Comparison of ENCODE assay signal across 12 cellular contexts in genomic region chr11:79092791-79093313, GRCh38.
DNase-seq lines count a peak whose midpoint lies in the region; ATAC-seq and TF ChIP-seq lines count a peak whose summit lies in the region.
"Had no signal": no experiment of that assay in that cellular context is flagged by ENCODE, and none has a peak within 500 bp of the region (broad histone marks: within the 10 kb centered on the region; RNA-seq: fewer than 3 reads in every experiment).

No MANE protein-coding gene starts in this region.

- no peaks in the 10 kb centered on the region for H3K9me3 Mint-ChIP-seq in activated CD8-positive, alpha-beta memory T cell treated with anti-CD3 and anti-CD28 coated beads, Interleukin-2, amount 10 ng/mL, durations not matched to agents 7 days and 5 days (ENCODE audit: low read depth)
- H3K9me3 Mint-ChIP-seq: IgD-negative memory B cell had no signal

- BruUV-seq in IMR-90 (replicated peaks; lab: Mats Ljungman, UMichigan), result no TSS peak

- TF ChIP-seq RAD21 in IMR-90 (IDR thresholded peaks at IDR 0.05; ENCODE audit: low read length), result no peak

- H4K20me1 ChIP-seq in IMR-90 (ENCODE audit: insufficient read depth, low read length), result peaks cover 7% of the 10 kb centered on the region; the same call in 1 of the 2 replicates

- no peaks in the 10 kb centered on the region for H3K79me1 ChIP-seq in IMR-90 (ENCODE audit: low read depth in 1 of 2, low read length in 2 of 2)

- peak overlapping the region; percentile 90 for H2AFZ ChIP-seq in IMR-90 (replicated peaks; ENCODE audit: low read length, poor library complexity)

- H2BK15ac ChIP-seq in IMR-90 (ENCODE audit: low read depth, low read length), result 0 out of 3 replicates have a peak overlapping the region, but pooled peaks have one; percentile 45

- CTCF ChIA-PET in IMR-90 (lab: Yijun Ruan, JAX), result interaction anchor here (0.6 kb wide), 1 partner anchor 8 kb away, joined by 3 read pairs; no protein-coding TSS in a partner anchor
- CTCF ChIA-PET in activated CD8-positive, alpha-beta memory T cell treated with anti-CD3 and anti-CD28 coated beads, Interleukin-2, amount 10 ng/mL, durations not matched to agents 7 days and 5 days (lab: Charles Lee), result no interaction called here

- dilution Hi-C loops in IMR-90 (cut with HindIII; ENCODE audit: low sequenced_read_pairs, unreplicated experiment), result no loop called here

- H3K9ac ChIP-seq in IMR-90 (ENCODE audit: low read depth, low read length), result no peak overlapping the region

- intact Hi-C loops in IMR-90 (cut with micrococcal nuclease), result loop anchor here (2.0 kb wide), 1 partner anchor 144 kb away; no protein-coding TSS in a partner anchor
- intact Hi-C loops in right cardiac atrium (cut with DNase I), result loop anchor here in 1 of 4 donors (5.0 kb wide), 1 partner anchor 451 kb away; no protein-coding TSS in a partner anchor

- H3K4me3 ChIP-seq in IMR-90 (ENCODE audit: insufficient read depth, low read depth, low read length), result no peak overlapping the region
- no peak overlapping the region for H3K4me3 ChIP-seq in right cardiac atrium (ENCODE audit: low read length)
- H3K4me3 ChIP-seq: cardiac muscle cell had no signal

- WGBS in IMR-90 (ENCODE audit: extremely low coverage in 2 of 2, insufficient read length in 1 of 2), 2 experiments, result no CpG with 5 or more reads among the region's 1 CpG
- 58% methylated on average over 1 of the region's 1 CpG for WGBS in right cardiac atrium

- H3K18ac ChIP-seq in IMR-90 (ENCODE audit: low read depth, low read length), result peak overlapping the region; percentile 77

- H3K27ac ChIP-seq in IMR-90 (ENCODE audit: insufficient read depth, low read length) (peak overlapping the region; percentile 88), right cardiac atrium (ENCODE audit: low read length) (no peak overlapping the region)
- H3K27ac ChIP-seq: cardiac muscle cell, VCaP had no signal

- TF ChIP-seq CTCF in IMR-90 (conservative IDR thresholded peaks at IDR 0.05; ENCODE audit: low read depth, low read length), result no peak

- peak overlapping the region; percentile 21 for H2AK9ac ChIP-seq in IMR-90 (replicated peaks; ENCODE audit: low read depth, low read length, poor library complexity)

- peak overlapping the region; percentile 82; the same call in 1 of the 2 replicates for H2AK5ac ChIP-seq in IMR-90 (ENCODE audit: low read depth, low read length)

- H3K4me3 Mint-ChIP-seq in activated CD8-positive, alpha-beta memory T cell treated with anti-CD3 and anti-CD28 coated beads, Interleukin-2, amount 10 ng/mL, durations not matched to agents 7 days and 5 days, result no peak overlapping the region
- H3K4me3 Mint-ChIP-seq: IgD-negative memory B cell had no signal

- peak overlapping the region; percentile 71 for H3K14ac ChIP-seq in IMR-90 (replicated peaks; ENCODE audit: low read depth, low read length)

- ATAC-seq in IMR-90 (ENCODE audit: low read depth) (peak; percentile 81), right cardiac atrium (peak; percentile 52 to 65), HG03571 (IDR thresholded peaks at IDR 0.05; ENCODE audit: unreplicated experiment) (no peak)
- no peak for ATAC-seq in activated CD8-positive, alpha-beta memory T cell treated with anti-CD3 and anti-CD28 coated beads, Interleukin-2, amount 10 ng/mL, durations not matched to agents 7 days and 5 days

- peak overlapping the region; percentile 71; the same call in 1 of the 2 replicates for H4K91ac ChIP-seq in IMR-90 (ENCODE audit: insufficient read depth, low read depth, low read length)

- peak overlapping the region; percentile 33; the same call in 1 of the 2 replicates for H3K23ac ChIP-seq in IMR-90 (ENCODE audit: low read depth, low read length)

- H3K4me1 Mint-ChIP-seq in activated CD8-positive, alpha-beta memory T cell treated with anti-CD3 and anti-CD28 coated beads, Interleukin-2, amount 10 ng/mL, durations not matched to agents 7 days and 5 days, result no peaks in the 10 kb centered on the region
- H3K4me1 Mint-ChIP-seq: IgD-negative memory B cell had no signal

- H3K56ac ChIP-seq in IMR-90 (ENCODE audit: extremely low read depth, insufficient read depth, low read length), result no peak overlapping the region; the same call in 1 of the 2 replicates

- TF ChIP-seq POLR2A in IMR-90 (IDR thresholded peaks at IDR 0.05; ENCODE audit: low read depth, low read length), result no peak

- no peaks in the 10 kb centered on the region for H3K36me3 ChIP-seq in IMR-90 (ENCODE audit: control insufficient read depth, insufficient read depth, low read length)
- H3K36me3 ChIP-seq: cardiac muscle cell had no signal

- peak overlapping the region; percentile 54; the same call in 1 of the 2 replicates for H3K4me2 ChIP-seq in IMR-90 (ENCODE audit: low read depth, low read length)

- peak overlapping the region; percentile 92 for H3K4ac ChIP-seq in IMR-90 (ENCODE audit: low read depth, low read length)

- no peak overlapping the region for H3K27ac Mint-ChIP-seq in activated CD8-positive, alpha-beta memory T cell treated with anti-CD3 and anti-CD28 coated beads, Interleukin-2, amount 10 ng/mL, durations not matched to agents 7 days and 5 days
- H3K27ac Mint-ChIP-seq: IgD-negative memory B cell had no signal

- peak; percentile 87 for DNase-seq in AG08396 (ENCODE audit: low spot score)
- peak; percentile 100 for DNase-seq in IMR-90
- peak; percentile 100 for DNase-seq in amniotic epithelial cell (ENCODE audit: low read depth)
- no peak for DNase-seq in right cardiac atrium
- DNase-seq in stimulated activated naive CD4-positive, alpha-beta T cell (lab: John Stamatoyannopoulos, UW), result no peak
- no peak for DNase-seq in activated CD4-positive, alpha-beta T cell treated with anti-CD3 and anti-CD28 coated beads, Interleukin-2, amount 50 U/mL, for 1 hour
- DNase-seq in activated CD8-positive, alpha-beta memory T cell treated with anti-CD3 and anti-CD28 coated beads, Interleukin-2, amount 10 ng/mL, durations not matched to agents 7 days and 5 days, result no peak
- DNase-seq: midbrain had no signal

- peak overlapping the region; percentile 83 for H2BK5ac ChIP-seq in IMR-90 (ENCODE audit: low read depth, low read length, poor library complexity, severe bottlenecking)

- H2BK120ac ChIP-seq in IMR-90 (ENCODE audit: low read depth, low read length), result peak overlapping the region; percentile 87

- in situ Hi-C loops in IMR-90 (cut with MboI; ENCODE audit: low sequenced_read_pairs), result loop anchor here (10.0 kb wide), 2 partner anchors 342 to 438 kb away; no protein-coding TSS in a partner anchor

- POLR2A ChIA-PET in IMR-90 (lab: Charles Lee; ENCODE audit: unreplicated experiment), result no interaction called here

- no peaks in the 10 kb centered on the region for H3K36me3 Mint-ChIP-seq in activated CD8-positive, alpha-beta memory T cell treated with anti-CD3 and anti-CD28 coated beads, Interleukin-2, amount 10 ng/mL, durations not matched to agents 7 days and 5 days

- 0 out of 2 replicates have a peak overlapping the region, but pooled peaks have one; percentile 81 for H2BK20ac ChIP-seq in IMR-90 (ENCODE audit: low read depth, low read length)

- H4K8ac ChIP-seq in IMR-90 (ENCODE audit: low read depth in 2 of 2, low read length in 2 of 2), result peak overlapping the region; percentile 66 to 98

- peak overlapping the region; percentile 95 for H4K5ac ChIP-seq in IMR-90 (ENCODE audit: low read depth, low read length)

- H3K27me3 ChIP-seq in IMR-90 (ENCODE audit: control insufficient read depth, insufficient read depth, low read length), result no peaks in the 10 kb centered on the region
- no peaks in the 10 kb centered on the region for H3K27me3 ChIP-seq in right cardiac atrium (ENCODE audit: control insufficient read depth, insufficient read depth)
- H3K27me3 ChIP-seq: cardiac muscle cell had no signal

- H3K9me1 ChIP-seq in IMR-90 (ENCODE audit: insufficient read depth, low read length), result peaks cover 21% of the 10 kb centered on the region

- peaks cover 6% of the 10 kb centered on the region; the same call in 1 of the 2 replicates for H3K9me3 ChIP-seq in IMR-90 (ENCODE audit: control insufficient read depth, insufficient read depth, low read length)
- H3K9me3 ChIP-seq in right cardiac atrium (ENCODE audit: control insufficient read depth, low read length), result no peaks in the 10 kb centered on the region

- no peaks in the 10 kb centered on the region for H3K27me3 Mint-ChIP-seq in activated CD8-positive, alpha-beta memory T cell treated with anti-CD3 and anti-CD28 coated beads, Interleukin-2, amount 10 ng/mL, durations not matched to agents 7 days and 5 days

- peaks cover 19% of the 10 kb centered on the region for H3K4me1 ChIP-seq in IMR-90 (ENCODE audit: control insufficient read depth, insufficient read depth, low read length)
- H3K4me1 ChIP-seq in right cardiac atrium (ENCODE audit: control insufficient read depth, insufficient read depth, low read length), result no peaks in the 10 kb centered on the region

TF ChIP-seq in IMR-90, 13 proteins besides CTCF, POLR2A, EP300 and RAD21 (continues in another document):
- TF ChIP-seq FOS (IDR thresholded peaks at IDR 0.05; ENCODE audit: low read depth, low read length), result peak; percentile 82
- TF ChIP-seq MAFK (IDR thresholded peaks at IDR 0.05; ENCODE audit: low read depth, low read length), result peak; percentile 20; the same call in 1 of the 2 replicates
- no peak for TF ChIP-seq MXI1 (IDR thresholded peaks at IDR 0.05; ENCODE audit: borderline replicate concordance, low read depth, low read length)
- TF ChIP-seq MAZ (IDR thresholded peaks at IDR 0.05; ENCODE audit: borderline replicate concordance, low read depth, low read length), result no peak
- no peak for TF ChIP-seq NFE2L2 (IDR thresholded peaks at IDR 0.05; ENCODE audit: low read depth, low read length)
- TF ChIP-seq BHLHE40 (IDR thresholded peaks at IDR 0.05; ENCODE audit: low read depth, low read length), result 0 out of 2 replicates have a peak, but pooled peaks have one; percentile 27
- TF ChIP-seq CHD1 (IDR thresholded peaks at IDR 0.05; ENCODE audit: low read depth, low read length), result no peak
- TF ChIP-seq, protein P1, sequence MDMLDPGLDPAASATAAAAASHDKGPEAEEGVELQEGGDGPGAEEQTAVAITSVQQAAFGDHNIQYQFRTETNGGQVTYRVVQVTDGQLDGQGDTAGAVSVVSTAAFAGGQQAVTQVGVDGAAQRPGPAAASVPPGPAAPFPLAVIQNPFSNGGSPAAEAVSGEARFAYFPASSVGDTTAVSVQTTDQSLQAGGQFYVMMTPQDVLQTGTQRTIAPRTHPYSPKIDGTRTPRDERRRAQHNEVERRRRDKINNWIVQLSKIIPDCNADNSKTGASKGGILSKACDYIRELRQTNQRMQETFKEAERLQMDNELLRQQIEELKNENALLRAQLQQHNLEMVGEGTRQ (IDR thresholded peaks at IDR 0.05; ENCODE audit: low read depth, low read length), result peak; percentile 87

Comparison
In these comparisons a context has a peak if more than half of its experiments do, and no peak if none do; other contexts are left out.
1. DNase-seq: peak in AG08396 (single experiment), IMR-90 (single experiment) and amniotic epithelial cell (single experiment); none in right cardiac atrium (0 of 3), stimulated activated naive CD4-positive, alpha-beta T cell (0 of 6), activated CD4-positive, alpha-beta T cell treated with anti-CD3 and anti-CD28 coated beads, Interleukin-2, amount 50 U/mL, for 1 hour (single experiment) and activated CD8-positive, alpha-beta memory T cell treated with anti-CD3 and anti-CD28 coated beads, Interleukin-2, amount 10 ng/mL, durations not matched to agents 7 days and 5 days (single experiment).
2. ATAC-seq: peak in IMR-90 (single experiment) and right cardiac atrium (2 of 2); none in HG03571 (single experiment) and activated CD8-positive, alpha-beta memory T cell treated with anti-CD3 and anti-CD28 coated beads, Interleukin-2, amount 10 ng/mL, durations not matched to agents 7 days and 5 days (single experiment).